ENCODE assay signal across 19 cellular contexts in the genomic region with DNA sequence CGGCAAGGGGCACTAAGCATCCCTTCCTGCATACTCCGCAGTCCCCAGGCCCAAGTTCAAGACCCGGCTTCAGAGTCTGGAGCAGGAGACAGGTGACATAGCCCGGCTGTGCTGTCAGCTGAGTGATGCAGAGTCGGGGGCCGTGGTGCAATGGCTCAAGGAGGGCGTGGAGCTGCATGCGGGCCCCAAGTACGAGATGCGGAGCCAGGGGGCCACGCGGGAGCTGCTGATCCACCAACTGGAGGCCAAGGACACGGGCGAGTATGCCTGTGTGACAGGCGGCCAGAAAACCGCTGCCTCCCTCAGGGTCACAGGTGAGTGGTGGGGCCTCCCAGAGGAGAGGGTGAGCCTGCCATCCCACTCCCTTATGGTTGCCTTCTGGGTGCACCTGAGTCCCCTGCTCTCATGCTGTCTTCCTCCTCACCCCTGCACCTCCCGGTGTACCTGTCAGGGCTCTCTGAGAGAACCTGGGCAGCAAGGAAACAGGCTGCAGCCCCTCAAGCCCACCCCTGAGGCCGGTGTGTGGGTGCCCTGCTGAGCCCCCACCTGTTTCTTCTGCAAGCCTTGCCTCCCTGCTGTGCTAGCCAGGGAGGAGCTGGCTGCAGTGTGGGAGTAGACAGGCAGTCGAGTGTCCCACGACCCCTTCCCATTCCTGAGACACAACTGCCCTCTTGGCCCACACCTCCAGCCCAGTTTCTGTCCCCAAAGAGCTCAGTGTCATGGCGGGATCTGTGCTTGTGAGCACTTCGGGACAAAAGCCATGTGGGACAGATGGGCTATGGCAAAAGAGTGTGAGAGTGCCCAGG.
A peak's percentile ranks its signal among the peaks of the same experiment; 100 is the strongest.
DNase-seq lines count a peak whose midpoint lies in the region; ATAC-seq and TF ChIP-seq lines count a peak whose summit lies in the region.
"Had no signal": no experiment of that assay in that cellular context is flagged by ENCODE, and none has a peak within 500 bp of the region (broad histone marks: within the 10 kb centered on the region; RNA-seq: fewer than 3 reads in every experiment).

No MANE protein-coding gene starts in this region.

- H3K27me3 Mint-ChIP-seq in activated naive CD4-positive, alpha-beta T cell treated with anti-CD3 and anti-CD28 coated beads, Interleukin-2, amount 10 ng/mL, durations not matched to agents 7 days and 5 days, result no peaks in the 10 kb centered on the region
- H3K27me3 Mint-ChIP-seq: CD4-positive, CD25-positive, alpha-beta regulatory T cell had no signal

- intact Hi-C loops in posterior vena cava (cut with DNase I), result loop anchor here in 1 of 2 donors (2.0 kb wide), 1 partner anchor 27 kb away; no protein-coding TSS in a partner anchor

- H3K27ac ChIP-seq in right atrium auricular region, result no peak overlapping the region
- H3K27ac ChIP-seq: gastroesophageal sphincter, suprapubic skin, vagina, VCaP had no signal

- no peak for TF ChIP-seq CTCF in right atrium auricular region (IDR thresholded peaks at IDR 0.05)

- ATAC-seq in GM21367 (IDR thresholded peaks at IDR 0.05; ENCODE audit: unreplicated experiment), result no peak
- ATAC-seq: gastroesophageal sphincter had no signal

- H3K4me3 Mint-ChIP-seq in activated naive CD4-positive, alpha-beta T cell treated with anti-CD3 and anti-CD28 coated beads, Interleukin-2, amount 10 ng/mL, durations not matched to agents 7 days and 5 days, result no peak overlapping the region
- H3K4me3 Mint-ChIP-seq: CD4-positive, CD25-positive, alpha-beta regulatory T cell; memory B cell; T-helper 2 cell treated with Interferon-gamma antibody and Interleukin-4, amounts not matched to agents 5 μg/mL and 100 μg/mL, for 36 hours had no signal

- peaks cover 2% of the 10 kb centered on the region for H3K36me3 Mint-ChIP-seq in activated naive CD4-positive, alpha-beta T cell treated with anti-CD3 and anti-CD28 coated beads, Interleukin-2, amount 10 ng/mL, durations not matched to agents 7 days and 5 days

- DNase-seq in activated naive CD4-positive, alpha-beta T cell treated with anti-CD3 and anti-CD28 coated beads, Interleukin-2, amount 10 ng/mL, durations not matched to agents 7 days and 5 days, result peak; percentile 11
- DNase-seq in activated naive CD4-positive, alpha-beta T cell (lab: John Stamatoyannopoulos, UW), result no peak
- peak; percentile 54 for DNase-seq in H7
- peak; percentile 48 for DNase-seq in right atrium auricular region (ENCODE audit: low spot score)
- peak; percentile 73 for DNase-seq in posterior vena cava (ENCODE audit: low spot score)
- DNase-seq in NCI-H2029 treated with DMSO at 0.1 percent for 48 hours (lab: John Stamatoyannopoulos, UW), result no peak
- no peak for DNase-seq in KG1 (lab: John Stamatoyannopoulos, UW)
- DNase-seq: activated CD4-positive, alpha-beta T cell treated with anti-CD3 and anti-CD28 coated beads, Interleukin-2, amount 50 U/mL, for 1 hour; activated naive CD4-positive, alpha-beta T cell treated with Interleukin-2 at 50 U/mL for 16 hours; CD4-positive, CD25-positive, alpha-beta regulatory T cell; NCI-H526; stimulated activated CD4-positive, alpha-beta T cell treated with anti-CD3 and anti-CD28 coated beads, Interleukin-15, amount 100 ng/mL, for 24 hours had no signal

- H3K36me3 ChIP-seq in H7 (replicated peaks; ENCODE audit: control insufficient read depth, insufficient read depth, low read length) (no peaks in the 10 kb centered on the region; the same call in 1 of the 2 replicates), right atrium auricular region (peaks cover 47% of the 10 kb centered on the region)
- H3K36me3 ChIP-seq: suprapubic skin had no signal

- CTCF ChIA-PET in activated naive CD4-positive, alpha-beta T cell treated with anti-CD3 and anti-CD28 coated beads, Interleukin-2, amount 10 ng/mL, durations not matched to agents 7 days and 5 days (lab: Charles Lee), result no interaction called here

- H3K9me3 Mint-ChIP-seq in activated naive CD4-positive, alpha-beta T cell treated with anti-CD3 and anti-CD28 coated beads, Interleukin-2, amount 10 ng/mL, durations not matched to agents 7 days and 5 days, result peaks cover 21% of the 10 kb centered on the region

- H3K27me3 ChIP-seq in H7 (ENCODE audit: control insufficient read depth, insufficient read depth, low read length) (no peaks in the 10 kb centered on the region), right atrium auricular region (no peaks in the 10 kb centered on the region)
- H3K27me3 ChIP-seq: suprapubic skin, vagina had no signal

- no peaks in the 10 kb centered on the region for H3K4me1 Mint-ChIP-seq in activated naive CD4-positive, alpha-beta T cell treated with anti-CD3 and anti-CD28 coated beads, Interleukin-2, amount 10 ng/mL, durations not matched to agents 7 days and 5 days
- H3K4me1 Mint-ChIP-seq: memory B cell had no signal

- peaks cover 0 to 7% of the 10 kb centered on the region in 2 donors for H3K9me3 ChIP-seq in right atrium auricular region

- no peak overlapping the region for H3K27ac Mint-ChIP-seq in activated naive CD4-positive, alpha-beta T cell treated with anti-CD3 and anti-CD28 coated beads, Interleukin-2, amount 10 ng/mL, durations not matched to agents 7 days and 5 days
- H3K27ac Mint-ChIP-seq: CD4-positive, CD25-positive, alpha-beta regulatory T cell; memory B cell; T-helper 2 cell treated with Interferon-gamma antibody and Interleukin-4, amounts not matched to agents 5 μg/mL and 100 μg/mL, for 36 hours had no signal

- H3K4me3 ChIP-seq in H7 (ENCODE audit: insufficient read depth, low read depth, low read length), result no peak overlapping the region
- no peak overlapping the region for H3K4me3 ChIP-seq in right atrium auricular region
- H3K4me3 ChIP-seq: gastroesophageal sphincter, suprapubic skin, vagina had no signal

- H3K4me1 ChIP-seq in right atrium auricular region, result no peaks in the 10 kb centered on the region
- H3K4me1 ChIP-seq: gastroesophageal sphincter, suprapubic skin, vagina had no signal

Comparison
In these comparisons a context has a peak if more than half of its experiments do, and no peak if none do; other contexts are left out.
1. DNase-seq: peak in activated naive CD4-positive, alpha-beta T cell treated with anti-CD3 and anti-CD28 coated beads, Interleukin-2, amount 10 ng/mL, durations not matched to agents 7 days and 5 days (single experiment), H7 (single experiment), right atrium auricular region (single experiment) and posterior vena cava (single experiment); none in activated naive CD4-positive, alpha-beta T cell (0 of 4), NCI-H2029 treated with DMSO at 0.1 percent for 48 hours (single experiment) and KG1 (single experiment).